Comparison of ENCODE assay signal across 10 cellular contexts in the genomic region with DNA sequence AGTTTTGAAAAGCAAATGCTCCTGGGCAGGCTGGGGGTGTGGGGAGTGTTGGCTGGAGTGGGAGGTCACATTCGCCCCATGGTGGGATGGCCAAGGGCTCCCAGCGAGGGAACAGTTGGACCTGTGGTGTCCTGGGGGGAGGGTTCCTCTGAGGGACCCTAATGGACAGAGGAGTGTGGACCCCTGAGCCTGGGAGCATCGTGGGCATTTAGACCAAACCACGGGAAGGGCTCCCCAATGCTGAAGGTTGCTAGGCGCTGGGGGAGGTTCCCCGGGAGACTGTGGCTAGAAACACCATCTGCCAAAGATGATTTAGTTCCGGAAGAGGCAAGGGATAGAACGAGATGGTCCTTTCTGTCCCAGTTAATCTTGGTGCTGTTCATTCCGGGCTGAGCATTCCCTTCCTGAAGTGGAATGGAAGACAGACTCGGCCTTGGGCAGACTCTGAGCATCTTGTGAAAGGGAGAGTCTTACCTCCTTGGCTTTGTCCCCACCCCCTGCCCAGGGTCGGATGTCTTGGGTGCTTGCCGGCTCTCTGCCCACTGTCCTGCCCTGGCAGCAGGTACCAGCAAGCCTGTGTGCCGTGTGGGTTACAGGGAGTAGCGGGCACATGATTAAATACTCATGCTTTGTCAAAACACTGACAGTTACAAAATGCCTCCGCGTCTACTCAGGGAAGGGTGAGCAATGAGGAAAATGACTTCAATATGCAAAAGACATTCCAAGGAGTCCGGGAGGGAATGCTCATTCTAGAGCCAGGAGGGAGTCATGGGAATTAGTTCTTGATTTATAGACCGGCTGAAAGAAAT.
DNase-seq lines count a peak whose midpoint lies in the region; ATAC-seq and TF ChIP-seq lines count a peak whose summit lies in the region.
"Had no signal": no experiment of that assay in that cellular context is flagged by ENCODE, and none has a peak within 500 bp of the region (broad histone marks: within the 10 kb centered on the region; RNA-seq: fewer than 3 reads in every experiment).

No MANE protein-coding gene starts in this region.

- H3K27me3 ChIP-seq in right cardiac atrium (ENCODE audit: control insufficient read depth, insufficient read depth) (no peaks in the 10 kb centered on the region), mesendoderm (ENCODE audit: insufficient read depth, low read length, poor library complexity) (no peaks in the 10 kb centered on the region), uterus (no peaks in the 10 kb centered on the region)

- H3K9me3 ChIP-seq in right cardiac atrium (ENCODE audit: control insufficient read depth, low read length) (no peaks in the 10 kb centered on the region), uterus (no peaks in the 10 kb centered on the region)

- H3K4me2 ChIP-seq in mesendoderm (ENCODE audit: low read length), result no peak overlapping the region

- TF ChIP-seq CTCF in choroid plexus epithelial cell (conservative IDR thresholded peaks at IDR 0.05; ENCODE audit: low read depth, low read length), result no peak
- TF ChIP-seq CTCF in uterus (IDR thresholded peaks at IDR 0.05), result no peak

- H2BK15ac ChIP-seq in mesendoderm (replicated peaks; ENCODE audit: low read depth), result no peak overlapping the region

- intact Hi-C loops in cardiac septum (cut with DNase I), result no loop called here
- intact Hi-C loops in right cardiac atrium (cut with DNase I), result no loop called here
- intact Hi-C loops in uterus (cut with DNase I; ENCODE audit: low total_unique reads), result no loop called here

- H4K5ac ChIP-seq in mesendoderm (ENCODE audit: low read length), result no peak overlapping the region

- H3K4me1 ChIP-seq in right cardiac atrium (ENCODE audit: control insufficient read depth, insufficient read depth, low read length) (peaks cover 13% of the 10 kb centered on the region), mesendoderm (ENCODE audit: control insufficient read depth, low read depth, low read length) (no peaks in the 10 kb centered on the region), uterus (peaks cover 21 to 25% of the 10 kb centered on the region in 2 donors)

- no peak overlapping the region for H3K4ac ChIP-seq in mesendoderm (ENCODE audit: low read depth, low read length)

- H3K79me2 ChIP-seq in mesendoderm (ENCODE audit: control insufficient read depth, insufficient read depth, low read length), result no peaks in the 10 kb centered on the region

- no peak overlapping the region for H3K56ac ChIP-seq in mesendoderm (ENCODE audit: low read length)

- H2AK5ac ChIP-seq in mesendoderm (ENCODE audit: low read length), result no peak overlapping the region

- H3K18ac ChIP-seq in mesendoderm (ENCODE audit: low read length), result no peak overlapping the region

- 72% methylated on average over 18 of the region's 18 CpGs for WGBS in right cardiac atrium
- no CpG with 5 or more reads among the region's 18 CpGs for WGBS in mesendoderm (ENCODE audit: extremely low coverage, insufficient coverage, low lambda C conversion rate)

- H3K23ac ChIP-seq in mesendoderm (ENCODE audit: low read length), result peak overlapping the region; percentile 34

- DNase-seq in cardiac septum (ENCODE audit: low spot score) (peak; percentile 71), right cardiac atrium (no peak), choroid plexus epithelial cell (ENCODE audit: low read depth) (peak; percentile 76), mesendoderm (peak; percentile 38), uterus (no peak), NCI-H2107 treated with DMSO at 0.1 percent for 48 hours (lab: John Stamatoyannopoulos, UW; ENCODE audit: unreplicated experiment) (no peak), MV-4-11 (lab: John Stamatoyannopoulos, UW) (no peak), NCI-H1436 treated with DMSO at 0.1 percent for 48 hours (lab: John Stamatoyannopoulos, UW) (no peak)
- DNase-seq: activated CD8-positive, alpha-beta memory T cell treated with anti-CD3 and anti-CD28 coated beads for 24 hours; left cardiac atrium had no signal

- H3K9ac ChIP-seq in mesendoderm (ENCODE audit: low read length), result no peak overlapping the region

- no peaks in the 10 kb centered on the region for H3K79me1 ChIP-seq in mesendoderm (ENCODE audit: low read length)

- H3K4me3 ChIP-seq in right cardiac atrium (ENCODE audit: low read length) (no peak overlapping the region), choroid plexus epithelial cell (ENCODE audit: low read depth, low read length) (no peak overlapping the region), mesendoderm (ENCODE audit: low read length) (no peak overlapping the region), uterus (no peak overlapping the region)

- H3K36me3 ChIP-seq in mesendoderm (ENCODE audit: control insufficient read depth, insufficient read depth, low read length), result no peaks in the 10 kb centered on the region
- no peaks in the 10 kb centered on the region for H3K36me3 ChIP-seq in uterus

- no peak overlapping the region for H3K27ac ChIP-seq in right cardiac atrium (ENCODE audit: low read length)
- no peak overlapping the region for H3K27ac ChIP-seq in mesendoderm (ENCODE audit: low read depth, low read length)
- peak overlapping the region; percentile 62 to 68 for H3K27ac ChIP-seq in uterus

- no peak for TF ChIP-seq POLR2A in uterus (IDR thresholded peaks at IDR 0.05)

- no peak overlapping the region for H2BK120ac ChIP-seq in mesendoderm (ENCODE audit: low read depth, low read length)

- no peak for ATAC-seq in right cardiac atrium

- no peak overlapping the region for H2BK5ac ChIP-seq in mesendoderm (ENCODE audit: low read length)

- no peak overlapping the region for H4K8ac ChIP-seq in mesendoderm (ENCODE audit: low read depth, low read length)

Comparison
In these comparisons a context has a peak if more than half of its experiments do, and no peak if none do; other contexts are left out.
1. DNase-seq: peak in cardiac septum (single experiment), choroid plexus epithelial cell (single experiment) and mesendoderm (single experiment); none in right cardiac atrium (0 of 3), uterus (0 of 2), NCI-H2107 treated with DMSO at 0.1 percent for 48 hours (single experiment), MV-4-11 (single experiment) and NCI-H1436 treated with DMSO at 0.1 percent for 48 hours (single experiment).
2. H3K27ac ChIP-seq: peak in uterus (2 of 2); none in right cardiac atrium (single experiment) and mesendoderm (single experiment).